In genomic region chr5:77181173-77181572, GRCh38 we compare ENCODE assay signal across 14 cellular contexts. TPM values are rescaled to one million over a fixed set of nuclear protein-coding genes. Genes with fewer than 3 reads are reported as not detected.
DNase-seq lines count a peak whose midpoint lies in the region; ATAC-seq, FAIRE-seq and TF ChIP-seq lines count a peak whose summit lies in the region.
"Had no signal": no experiment of that assay in that cellular context is flagged by ENCODE, and none has a peak within 500 bp of the region (broad histone marks: within the 10 kb centered on the region; RNA-seq: fewer than 3 reads in every experiment).

No MANE protein-coding gene starts in this region.

- no peak for TF ChIP-seq CTCF in body of pancreas (IDR thresholded peaks at IDR 0.05)

- FAIRE-seq in small intestine (lab: Jason Lieb, UNC) = no peak

- intact Hi-C loops in body of pancreas (cut with DNase I) = no loop called here

- no peak for ATAC-seq in body of pancreas
- ATAC-seq in HG03354 (IDR thresholded peaks at IDR 0.05; ENCODE audit: poor library complexity, severe bottlenecking, unreplicated experiment) = no peak

- H3K9me3 ChIP-seq in HUES48 (ENCODE audit: control insufficient read depth, insufficient read depth, low read length) (no peaks in the 10 kb centered on the region), body of pancreas (no peaks in the 10 kb centered on the region), small intestine (ENCODE audit: control insufficient read depth, low read depth) (no peaks in the 10 kb centered on the region)

- H3K4me3 ChIP-seq in HUES48 (ENCODE audit: low read depth, low read length) = peak overlapping the region; percentile 80; the same call in 1 of the 2 replicates
- H3K4me3 ChIP-seq in body of pancreas = no peak overlapping the region
- peak overlapping the region in 1 of 2 donors; percentile 43 for H3K4me3 ChIP-seq in small intestine (ENCODE audit: low read depth in 1 of 2, low read length in 2 of 2)

- no peak for TF ChIP-seq POLR2A in body of pancreas (IDR thresholded peaks at IDR 0.05)

- DNase-seq in body of pancreas (no peak), left kidney (ENCODE audit: low read depth, low spot score) (peak; percentile 45), small intestine (peak; percentile 6), COLO829 (ENCODE audit: low spot score) (no peak), T-helper 2 cell (no peak), HCEC 1CT (no peak)
- DNase-seq: activated CD4-positive, CD25-positive, alpha-beta regulatory T cell treated with anti-CD3 and anti-CD28 coated beads, Interleukin-2, amount 50 U/mL, for 72 hours; activated T-cell treated with anti-CD3 and anti-CD28 coated beads, Interleukin-2, amount 50 U/mL, for 4 hours; CD4-positive, alpha-beta memory T cell; MM.1S; NCI-H2227 treated with DMSO at 0.1 percent for 48 hours; SW 1271 had no signal

- WGBS in body of pancreas, 2 donors = 23 to 33% methylated on average over 10 to 15 of the region's 15 CpGs
- WGBS in small intestine, 3 donors = 2 to 6% (median 5%) methylated on average over 15 of the region's 15 CpGs

- H3K9ac ChIP-seq in HUES48 (ENCODE audit: low read depth, low read length) = no peak overlapping the region

- peaks cover 41% of the 10 kb centered on the region for H3K27me3 ChIP-seq in HUES48 (ENCODE audit: control insufficient read depth, insufficient read depth, low read length)
- no peaks in the 10 kb centered on the region for H3K27me3 ChIP-seq in body of pancreas
- H3K27me3 ChIP-seq in small intestine (ENCODE audit: control insufficient read depth in 2 of 2, insufficient read depth in 2 of 2, low read length in 2 of 2) = peaks cover 0 to 4% of the 10 kb centered on the region in 2 donors

- H3K27ac ChIP-seq in HUES48 (ENCODE audit: low read depth, low read length) (no peak overlapping the region), body of pancreas (peak overlapping the region; percentile 11 to 40 (median 19)), small intestine (ENCODE audit: low read depth in 1 of 2, low read length in 1 of 2) (no peak overlapping the region)

- H3K4me1 ChIP-seq in HUES48 (ENCODE audit: control insufficient read depth, insufficient read depth, low read length) (no peaks in the 10 kb centered on the region; the same call in 1 of the 2 replicates), body of pancreas (peaks cover 32% of the 10 kb centered on the region), small intestine (ENCODE audit: control insufficient read depth in 2 of 2, insufficient read depth in 1 of 2, low read depth in 1 of 2, low read length in 1 of 2) (no peaks in the 10 kb centered on the region)

- H3K36me3 ChIP-seq in HUES48 (ENCODE audit: control insufficient read depth, insufficient read depth, low read length) (no peaks in the 10 kb centered on the region), body of pancreas (replicated peaks in 1 of 2; ENCODE audit: insufficient read depth in 1 of 2, low read depth in 2 of 2) (no peaks in the 10 kb centered on the region), small intestine (ENCODE audit: control insufficient read depth in 2 of 2, insufficient read depth in 2 of 2, low read length in 2 of 2) (no peaks in the 10 kb centered on the region)

RNA-seq across cellular contexts. Expression of gene PDE8B, which starts 29.3 kb away (rescaled TPM):
- 10 to 100 TPM in 1 of 2 donors, 1 to 10 TPM in 1; 8.3 to 15.8 TPM for total RNA-seq in body of pancreas
- 1 to 10 TPM in 1 of 3 donors, under 1 TPM in 2; 0.22 to 1.2 (median 0.81) TPM for polyA plus RNA-seq in small intestine
- total RNA-seq: activated T-cell treated with anti-CD3 and anti-CD28 coated beads, Interleukin-2, amount 50 U/mL, for 4 hours; CD4-positive, alpha-beta memory T cell had no signal

Comparison
In these comparisons a context has a peak if more than half of its experiments do, and no peak if none do; other contexts are left out.
1. H3K27ac ChIP-seq: peak in body of pancreas (4 of 4); none in HUES48 (single experiment) and small intestine (0 of 2).
2. DNase-seq: peak in left kidney (single experiment) and small intestine (single experiment); none in body of pancreas (0 of 4), COLO829 (single experiment), T-helper 2 cell (0 of 5) and HCEC 1CT (single experiment).